7 cellular contexts compared by ENCODE assay signal in genomic region chr12:64613775-64614398, GRCh38. TPM values are rescaled to one million over a fixed set of nuclear protein-coding genes. Genes with fewer than 3 reads are reported as not detected.
DNase-seq lines count a peak whose midpoint lies in the region; ATAC-seq and TF ChIP-seq lines count a peak whose summit lies in the region.
"Not testable (repeated sequence)": the region's sequence is repeated elsewhere in the genome, so short reads cannot be mapped to it uniquely, and the experiment has no call there.

No MANE protein-coding gene starts in this region.

- peaks cover 12% of the 10 kb centered on the region; the same call in 1 of the 2 replicates for H4K20me1 ChIP-seq in Karpas-422 (ENCODE audit: insufficient read depth, low read depth, low read length)

- not testable (repeated sequence) for H3K9me3 Mint-ChIP-seq in Calu3 (ENCODE audit: low read depth, unreplicated experiment); activated T-cell treated with anti-CD3 and anti-CD28 coated beads, Interleukin-2, amount 50 U/mL, for 24 hours; immature natural killer cell

- H3K36me3 Mint-ChIP-seq in Calu3 (ENCODE audit: insufficient read depth, unreplicated experiment) = peaks cover 93% of the 10 kb centered on the region
- H3K36me3 Mint-ChIP-seq in T-helper 17 cell (ENCODE audit: low read depth) = not testable (repeated sequence)
- H3K36me3 Mint-ChIP-seq in activated T-cell treated with anti-CD3 and anti-CD28 coated beads, Interleukin-2, amount 50 U/mL, for 24 hours (ENCODE audit: low read depth) = peaks cover 73% of the 10 kb centered on the region
- H3K36me3 Mint-ChIP-seq in immature natural killer cell = peaks cover 0 to 11% (median 3%) of the 10 kb centered on the region in 3 donors

- not testable (repeated sequence) for DNase-seq in Calu3; T-helper 17 cell; activated T-cell treated with anti-CD3 and anti-CD28 coated beads, Interleukin-2, amount 50 U/mL, for 24 hours; ascending aorta (ENCODE audit: low spot score in 2 of 2); immature natural killer cell; spleen
- peak; percentile 70 for DNase-seq in Karpas-422

- not testable (repeated sequence) for ATAC-seq in T-helper 17 cell

- CTCF ChIA-PET in Calu3 (lab: Charles Lee) = interaction anchor here (0.7 to 1.5 kb wide), 5 partner anchors 8 to 84 kb away, joined by 3 to 4 read pairs (median 3); no protein-coding TSS in a partner anchor

- not testable (repeated sequence) for BruUV-seq in Calu3 (replicated peaks; lab: Mats Ljungman, UMichigan)

- H3K4me3 ChIP-seq in Karpas-422 (ENCODE audit: low read length) (peak overlapping the region; percentile 99; the same call in 1 of the 2 replicates), ascending aorta (peak overlapping the region; percentile 14 to 91), spleen (peak overlapping the region in 1 of 8 donors; percentile 97)

- peak overlapping the region; percentile 79 for H3K4me3 Mint-ChIP-seq in Calu3 (ENCODE audit: low read depth, unreplicated experiment)
- peak overlapping the region; percentile 12 for H3K4me3 Mint-ChIP-seq in T-helper 17 cell
- H3K4me3 Mint-ChIP-seq in activated T-cell treated with anti-CD3 and anti-CD28 coated beads, Interleukin-2, amount 50 U/mL, for 24 hours = peak overlapping the region; percentile 96
- peak overlapping the region in 4 of 5 donors; percentile 92 to 95 (median 93) for H3K4me3 Mint-ChIP-seq in immature natural killer cell

- H3K4me2 ChIP-seq in Karpas-422 (ENCODE audit: low read depth, low read length, poor library complexity, severe bottlenecking) = peak overlapping the region; percentile 93

- H3K27ac ChIP-seq in Karpas-422 (ENCODE audit: low read length) (peak overlapping the region; percentile 84), ascending aorta (peak overlapping the region; percentile 93 to 95), spleen (peak overlapping the region; percentile 5 to 99 (median 96))

- TF ChIP-seq POLR2A in spleen (IDR thresholded peaks at IDR 0.05) = not testable (repeated sequence)

- not testable (repeated sequence) for H3K9me3 ChIP-seq in Karpas-422 (ENCODE audit: low read length); T-helper 17 cell (ENCODE audit: control insufficient read depth, low read length, poor library complexity, severe bottlenecking); ascending aorta; spleen

- 78 to 91% (median 84%) methylated on average over 19 of the region's 19 CpGs for WGBS in spleen, 5 donors

- peaks cover 37% of the 10 kb centered on the region for H3K4me1 Mint-ChIP-seq in Calu3 (ENCODE audit: low read depth, unreplicated experiment)
- peaks cover 46% of the 10 kb centered on the region for H3K4me1 Mint-ChIP-seq in T-helper 17 cell
- H3K4me1 Mint-ChIP-seq in activated T-cell treated with anti-CD3 and anti-CD28 coated beads, Interleukin-2, amount 50 U/mL, for 24 hours (ENCODE audit: low read depth) = peaks cover 57% of the 10 kb centered on the region
- H3K4me1 Mint-ChIP-seq in immature natural killer cell = peaks cover 63 to 78% of the 10 kb centered on the region in 2 donors

- H3K27ac Mint-ChIP-seq in Calu3 (ENCODE audit: unreplicated experiment) (peak overlapping the region; percentile 71), T-helper 17 cell (peak overlapping the region; percentile 97), immature natural killer cell (peak overlapping the region; percentile 71 to 97 (median 94))
- peak overlapping the region; percentile 96 for H3K27ac Mint-ChIP-seq in activated T-cell treated with anti-CD3 and anti-CD28 coated beads, Interleukin-2, amount 50 U/mL, for 24 hours

- peaks cover 85% of the 10 kb centered on the region for H3K79me2 ChIP-seq in Karpas-422 (ENCODE audit: low read length)

- not testable (repeated sequence) for TF ChIP-seq CTCF in Calu3 (IDR thresholded peaks at IDR 0.05; ENCODE audit: unreplicated experiment); ascending aorta (IDR thresholded peaks at IDR 0.05); spleen (IDR thresholded peaks at IDR 0.05 in 8 of 11, conservative IDR thresholded peaks at IDR 0.05 in 3 of 11)

- H3K36me3 ChIP-seq in Karpas-422 (ENCODE audit: insufficient read depth, low read length) = peaks cover 24% of the 10 kb centered on the region; the same call in 1 of the 2 replicates
- not testable (repeated sequence) for H3K36me3 ChIP-seq in ascending aorta
- H3K36me3 ChIP-seq in spleen = peaks cover 0 to 27% (median 0%) of the 10 kb centered on the region in 6 donors

- H3K27me3 Mint-ChIP-seq in Calu3 (ENCODE audit: unreplicated experiment); T-helper 17 cell; activated T-cell treated with anti-CD3 and anti-CD28 coated beads, Interleukin-2, amount 50 U/mL, for 24 hours; immature natural killer cell (ENCODE audit: low read depth in 3 of 3): not testable (repeated sequence)

- not testable (repeated sequence) for H2AFZ ChIP-seq in Karpas-422 (ENCODE audit: low read length)

- intact Hi-C loops in Calu3 (cut with micrococcal nuclease; ENCODE audit: unreplicated experiment) = not testable (repeated sequence)
- intact Hi-C loops in ascending aorta (cut with DNase I) (loop anchor here (10.0 kb wide), 1 partner anchor 159 kb away; the partner anchor contains the start of gene TBK1), spleen (cut with DNase I; ENCODE audit: low total_unique reads) (loop anchor here (10.0 kb wide), 1 partner anchor 61 kb away; no protein-coding TSS in a partner anchor)

- H3K4me1 ChIP-seq in Karpas-422 (ENCODE audit: low read length) (peaks cover 76% of the 10 kb centered on the region), ascending aorta (peaks cover 12 to 46% of the 10 kb centered on the region in 2 donors), spleen (peaks cover 51 to 83% (median 72%) of the 10 kb centered on the region in 6 donors)

- peak overlapping the region; percentile 94; the same call in 1 of the 2 replicates for H3K9ac ChIP-seq in Karpas-422 (ENCODE audit: low read length)

- H3K27me3 ChIP-seq in Karpas-422 (ENCODE audit: low read length); ascending aorta; spleen (replicated peaks in 1 of 7): not testable (repeated sequence)

- H3K9me2 ChIP-seq in Karpas-422 (replicated peaks; ENCODE audit: insufficient read depth, low read length) = not testable (repeated sequence)

RNA-seq across cellular contexts. Expression of gene RASSF3, which starts 3.6 kb away (rescaled TPM):
- 162 and 179 TPM in 2 replicates for total RNA-seq in Calu3 (2022)
- total RNA-seq in Karpas-422 (2014; rRNA removed; shearing (Covaris generic); ENCODE audit: low replicate concordance) = 21.5 and 27.4 TPM in 2 replicates
- total RNA-seq in T-helper 17 cell = 100 to 1,000 TPM; 114 to 116 TPM
- total RNA-seq in ascending aorta = 79.6 TPM
- polyA plus RNA-seq in immature natural killer cell = 1 to 10 TPM; 5.2 to 6.2 (median 5.5) TPM
- total RNA-seq in spleen = 100 to 1,000 TPM in 3 of 7 donors, 10 to 100 TPM in 4; 69.1 to 120 (median 97.0) TPM
- polyA plus RNA-seq in spleen = 10 to 100 TPM; 31.0 to 51.5 (median 31.8) TPM

Comparison
In these comparisons a context has a peak if more than half of its experiments do, and no peak if none do; other contexts are left out.
1. H3K4me3 Mint-ChIP-seq: peak in every context shown above with its lines; median percentile 96 in activated T-cell treated with anti-CD3 and anti-CD28 coated beads, Interleukin-2, amount 50 U/mL, for 24 hours; 93 in immature natural killer cell; 79 in Calu3; 12 in T-helper 17 cell.